Comparison of ENCODE assay signal across 12 cellular contexts in the genomic region with DNA sequence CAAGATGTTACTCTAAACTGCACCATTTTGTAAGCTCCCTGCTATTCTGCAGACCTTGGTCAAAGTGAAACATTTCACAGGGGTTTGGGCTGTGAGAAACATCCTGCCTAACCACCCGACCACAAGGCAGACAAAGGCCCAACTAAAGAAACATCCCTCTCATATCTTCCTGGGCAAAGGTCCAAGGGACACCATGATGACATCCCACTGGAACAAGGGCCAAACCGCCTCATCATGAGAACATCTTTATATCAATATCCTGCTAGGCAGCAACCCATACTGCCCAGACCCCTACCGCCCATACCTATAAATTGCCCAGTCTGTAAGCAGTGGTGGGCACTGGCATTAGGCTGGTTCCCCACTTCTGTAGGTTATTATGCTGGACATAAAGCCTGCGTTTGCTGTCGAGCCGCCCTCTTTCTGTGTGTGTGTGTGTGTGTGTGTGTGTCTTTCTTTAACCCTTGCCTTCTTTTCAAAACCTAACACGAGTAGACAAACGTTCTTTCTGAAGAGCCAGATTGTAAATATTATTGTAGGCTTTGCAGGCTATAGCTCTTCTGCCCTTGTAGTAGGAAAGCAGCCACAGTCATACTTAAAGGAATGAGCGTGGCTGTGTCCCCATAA. TPM values are rescaled to one million over a fixed set of nuclear protein-coding genes. Genes with fewer than 3 reads are reported as not detected.
DNase-seq lines count a peak whose midpoint lies in the region; ATAC-seq and TF ChIP-seq lines count a peak whose summit lies in the region.
"Had no signal": no experiment of that assay in that cellular context is flagged by ENCODE, and none has a peak within 500 bp of the region (broad histone marks: within the 10 kb centered on the region; RNA-seq: fewer than 3 reads in every experiment).

No MANE protein-coding gene starts in this region.

- H3K9ac ChIP-seq in DND-41 (ENCODE audit: low read depth, low read length), result no peak overlapping the region

- peaks cover 26% of the 10 kb centered on the region for H3K4me1 Mint-ChIP-seq in nephron progenitor cell

- H3K4me3 Mint-ChIP-seq in nephron progenitor cell, result peak overlapping the region; percentile 30

- peaks cover 7% of the 10 kb centered on the region; the same call in 1 of the 2 replicates for H3K79me2 ChIP-seq in DND-41 (ENCODE audit: insufficient read depth, low read length)

- H3K36me3 Mint-ChIP-seq in nephron progenitor cell (ENCODE audit: low read depth), result peaks cover 28% of the 10 kb centered on the region

- TF ChIP-seq CTCF in DND-41 (IDR thresholded peaks at IDR 0.05; ENCODE audit: borderline replicate concordance, extremely low read depth, low read length, poor library complexity, severe bottlenecking), result no peak
- TF ChIP-seq CTCF in nephron progenitor cell (IDR thresholded peaks at IDR 0.05), result no peak

- DNase-seq in DND-41, result no peak
- DNase-seq in LHCN-M2 (ENCODE audit: low read depth), result peak; percentile 84
- peak; percentile 27 for DNase-seq in brain pericyte (ENCODE audit: low read depth, low spot score)
- no peak for DNase-seq in nephron progenitor cell
- DNase-seq in NCI-H146 treated with DMSO at 0.1 percent for 48 hours (lab: John Stamatoyannopoulos, UW; ENCODE audit: unreplicated experiment), result no peak
- DNase-seq in KG1 (lab: John Stamatoyannopoulos, UW), result no peak
- DNase-seq: left ventricle myocardium superior, NCI-H187 treated with DMSO at 0.1 percent for 48 hours, T-helper 9 cell had no signal

- no peak overlapping the region for H3K27ac Mint-ChIP-seq in nephron progenitor cell

- H3K9me3 Mint-ChIP-seq in nephron progenitor cell, result peaks cover 9% of the 10 kb centered on the region

- no peaks in the 10 kb centered on the region for H3K9me3 ChIP-seq in DND-41 (ENCODE audit: insufficient read depth, low read length, severe bottlenecking)
- H3K9me3 ChIP-seq: tibial nerve had no signal

- H3K4me1 ChIP-seq in DND-41 (ENCODE audit: insufficient read depth, low read length), result peaks cover 22% of the 10 kb centered on the region

- no peak overlapping the region for H3K4me3 ChIP-seq in DND-41 (ENCODE audit: low read depth in 1 of 2, low read length in 2 of 2)

- peaks cover 54% of the 10 kb centered on the region for H3K27me3 Mint-ChIP-seq in nephron progenitor cell (ENCODE audit: low read depth, poor library complexity)

- H3K27ac ChIP-seq in DND-41 (ENCODE audit: low read length), result no peak overlapping the region

- peaks cover 13% of the 10 kb centered on the region for H3K27me3 ChIP-seq in DND-41 (ENCODE audit: insufficient read depth, low read length, poor library complexity)

- ATAC-seq in DND-41 (ENCODE audit: insufficient read depth, low read depth) (no peak), GM21723 (IDR thresholded peaks at IDR 0.05; ENCODE audit: unreplicated experiment) (no peak)

- H2AFZ ChIP-seq in DND-41 (ENCODE audit: low read depth, low read length), result no peak overlapping the region

- 0 out of 2 replicates have a peak overlapping the region, but pooled peaks have one; percentile 49 for H3K4me2 ChIP-seq in DND-41 (ENCODE audit: insufficient read depth, low read length)

- peaks cover 7% of the 10 kb centered on the region for H3K36me3 ChIP-seq in DND-41 (ENCODE audit: insufficient read depth, low read length)

- H4K20me1 ChIP-seq in DND-41 (ENCODE audit: insufficient read depth, low read length), result no peaks in the 10 kb centered on the region

RNA-seq across cellular contexts. Expression of gene PPIE, which starts 1.0 kb away (rescaled TPM):
- total RNA-seq in LHCN-M2 (2014; rRNA removed), result 34.3 and 40.6 TPM in 2 replicates
- 51.3 TPM for polyA plus RNA-seq in LHCN-M2 (2012)

RNA-seq across cellular contexts. Expression of gene OXCT2, which starts 33.5 kb away (rescaled TPM):
- 0.58 and 0.69 TPM in 2 replicates for total RNA-seq in LHCN-M2 (2014; rRNA removed)
- polyA plus RNA-seq in LHCN-M2 (2012), result 0.26 TPM
- total RNA-seq: chondrocyte had no signal

RNA-seq across cellular contexts. Expression of gene HPCAL4, which starts 46.4 kb away (rescaled TPM):
- 1.6 and 3.1 TPM in 2 replicates for total RNA-seq in LHCN-M2 (2014; rRNA removed)
- 0.05 TPM for polyA plus RNA-seq in LHCN-M2 (2012)
- total RNA-seq: chondrocyte, tibial nerve had no signal

RNA-seq across cellular contexts. Expression of gene BMP8B, which starts 51.0 kb away (rescaled TPM):
- total RNA-seq in LHCN-M2 (2014; rRNA removed), result 0.58 and 1.2 TPM in 2 replicates
- 0.78 TPM for polyA plus RNA-seq in LHCN-M2 (2012)

Comparison
In these comparisons a context has a peak if more than half of its experiments do, and no peak if none do; other contexts are left out.
1. DNase-seq: peak in LHCN-M2 (single experiment) and brain pericyte (single experiment); none in DND-41 (single experiment), nephron progenitor cell (single experiment), NCI-H146 treated with DMSO at 0.1 percent for 48 hours (single experiment) and KG1 (single experiment).